ENCODE assay signal across 8 cellular contexts in the genomic region with DNA sequence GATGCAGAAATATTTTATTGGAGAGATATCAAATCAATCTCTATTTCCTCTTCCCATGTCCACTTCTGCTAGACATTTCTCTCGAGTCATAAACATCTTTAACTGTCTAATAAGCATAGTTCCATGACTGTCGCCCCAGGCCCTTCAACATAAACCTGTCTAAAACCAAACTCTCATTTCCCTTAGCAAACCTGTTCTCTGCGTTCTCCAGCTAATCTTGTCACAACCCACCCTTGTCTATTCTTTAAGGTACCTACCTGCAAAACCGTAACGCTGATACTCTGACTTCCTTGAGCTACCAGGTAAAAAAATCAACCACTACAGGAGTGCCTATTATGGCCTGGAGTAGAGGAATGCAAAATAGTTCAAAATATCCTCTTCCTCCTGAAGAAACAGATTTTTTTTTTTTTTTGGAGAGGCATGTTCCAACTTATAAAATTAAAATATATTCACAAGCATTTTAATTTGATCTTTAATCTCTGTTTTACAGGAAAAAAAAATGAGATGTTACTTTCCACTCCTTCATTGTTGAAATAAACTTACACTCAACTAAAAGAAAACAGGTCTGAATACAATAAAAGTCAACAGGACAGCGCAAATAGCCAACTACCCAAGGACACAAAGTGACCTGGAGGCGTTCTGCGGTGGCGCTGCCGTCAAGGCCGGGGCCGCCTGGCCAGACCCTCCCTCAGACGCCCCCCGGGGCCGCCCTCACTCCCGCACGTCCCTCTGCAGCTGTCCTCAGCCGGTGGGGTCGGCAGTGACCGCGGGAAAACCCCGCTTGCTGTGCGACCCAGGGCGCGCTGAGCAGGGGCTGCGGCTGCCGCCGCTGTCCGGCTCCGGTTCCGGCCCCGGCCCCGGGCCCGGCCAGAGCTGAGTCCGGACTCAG. TPM values are rescaled to one million over a fixed set of nuclear protein-coding genes. Genes with fewer than 3 reads are reported as not detected.
DNase-seq lines count a peak whose midpoint lies in the region; ATAC-seq and TF ChIP-seq lines count a peak whose summit lies in the region.

No MANE protein-coding gene starts in this region.

- peak; percentile 33 for ATAC-seq in GM19324 (IDR thresholded peaks at IDR 0.05; ENCODE audit: low FRiP score, unreplicated experiment)
- ATAC-seq in HG03196 (IDR thresholded peaks at IDR 0.05; ENCODE audit: unreplicated experiment), result peak; percentile 19
- ATAC-seq in naive B cell (ENCODE audit: low read depth in 2 of 2), result no peak

- TF ChIP-seq CTCF in endothelial cell (IDR thresholded peaks at IDR 0.05; ENCODE audit: unreplicated experiment), result no peak

- H3K9me3 Mint-ChIP-seq in endothelial cell (ENCODE audit: unreplicated experiment), result no peaks in the 10 kb centered on the region
- no peaks in the 10 kb centered on the region for H3K9me3 Mint-ChIP-seq in naive B cell

- peak overlapping the region; percentile 49 for H3K27ac Mint-ChIP-seq in endothelial cell (ENCODE audit: unreplicated experiment)
- H3K27ac Mint-ChIP-seq in naive B cell, result peak overlapping the region; percentile 26 to 99 (median 96)

- H3K4me3 Mint-ChIP-seq in endothelial cell (ENCODE audit: unreplicated experiment), result peak overlapping the region; percentile 96
- H3K4me3 Mint-ChIP-seq in naive B cell, result peak overlapping the region; percentile 85 to 99 (median 98)

- H3K4me1 Mint-ChIP-seq in endothelial cell (ENCODE audit: unreplicated experiment), result peaks cover 22% of the 10 kb centered on the region
- peaks cover 24 to 44% (median 33%) of the 10 kb centered on the region in 3 donors for H3K4me1 Mint-ChIP-seq in naive B cell

- peaks cover 18% of the 10 kb centered on the region for H3K36me3 Mint-ChIP-seq in endothelial cell (ENCODE audit: low read depth, unreplicated experiment)
- peaks cover 0 to 8% of the 10 kb centered on the region in 2 donors for H3K36me3 Mint-ChIP-seq in naive B cell

- H3K27me3 Mint-ChIP-seq in endothelial cell (ENCODE audit: unreplicated experiment) (peaks cover 2% of the 10 kb centered on the region), naive B cell (no peaks in the 10 kb centered on the region)

- DNase-seq in DMS53 (lab: John Stamatoyannopoulos, UW) (peak; percentile 70), SK-N-DZ (ENCODE audit: low spot score) (peak; percentile 71), endothelial cell (ENCODE audit: low spot score) (no peak), naive B cell (peak; percentile 4), NCI-H187 treated with DMSO at 0.1 percent for 48 hours (lab: John Stamatoyannopoulos, UW) (no peak), amniotic stem cell (lab: John Stamatoyannopoulos, UW) (no peak)

RNA-seq across cellular contexts. Expression of gene SLC25A40, which starts 0.8 kb away (rescaled TPM):
- polyA plus RNA-seq in SK-N-DZ (2014; cell fraction: cytosol; rRNA removed), result 47.2 and 48.0 TPM in 2 replicates
- polyA plus RNA-seq in SK-N-DZ (2014; cell fraction: nucleus; rRNA removed), result 69.6 and 168 TPM in 2 replicates
- 27.7 TPM for total RNA-seq in endothelial cell (ENCODE audit: unreplicated experiment)
- 10 to 100 TPM in 4 of 6 donors, 1 to 10 TPM in 1, under 1 TPM in 1; 0.50 to 16.7 (median 10.9) TPM for polyA plus RNA-seq in naive B cell (ENCODE audit: low read depth in 6 of 6)

RNA-seq across cellular contexts. Expression of gene DBF4, which starts 0.9 kb away (rescaled TPM):
- polyA plus RNA-seq in SK-N-DZ (2014; cell fraction: cytosol; rRNA removed), result 45.4 and 51.3 TPM in 2 replicates
- 67.1 and 71.0 TPM in 2 replicates for polyA plus RNA-seq in SK-N-DZ (2014; cell fraction: nucleus; rRNA removed)
- 19.6 TPM for total RNA-seq in endothelial cell (ENCODE audit: unreplicated experiment)
- polyA plus RNA-seq in naive B cell (ENCODE audit: low read depth in 6 of 6), result 10 to 100 TPM; 23.7 to 41.7 (median 37.1) TPM

RNA-seq across cellular contexts. Expression of gene ADAM22, which starts 58.7 kb away (rescaled TPM):
- 11.2 and 15.3 TPM in 2 replicates for polyA plus RNA-seq in SK-N-DZ (2014; cell fraction: cytosol; rRNA removed)
- polyA plus RNA-seq in SK-N-DZ (2014; cell fraction: nucleus; rRNA removed), result 36.0 and 45.8 TPM in 2 replicates
- total RNA-seq in endothelial cell (ENCODE audit: unreplicated experiment), result 14.6 TPM
- 1 to 10 TPM in 1 of 6 donors, under 1 TPM in 4, not detected in 1; 0.05 to 1.6 (median 0.29) TPM for polyA plus RNA-seq in naive B cell (ENCODE audit: low read depth in 6 of 6)

Comparison
In these comparisons a context has a peak if more than half of its experiments do, and no peak if none do; other contexts are left out.
1. DNase-seq: peak in DMS53 (single experiment), SK-N-DZ (single experiment) and naive B cell (single experiment); none in endothelial cell (single experiment), NCI-H187 treated with DMSO at 0.1 percent for 48 hours (single experiment) and amniotic stem cell (single experiment).
2. ATAC-seq: peak in GM19324 (single experiment) and HG03196 (single experiment); none in naive B cell (0 of 2).